In the genomic region with DNA sequence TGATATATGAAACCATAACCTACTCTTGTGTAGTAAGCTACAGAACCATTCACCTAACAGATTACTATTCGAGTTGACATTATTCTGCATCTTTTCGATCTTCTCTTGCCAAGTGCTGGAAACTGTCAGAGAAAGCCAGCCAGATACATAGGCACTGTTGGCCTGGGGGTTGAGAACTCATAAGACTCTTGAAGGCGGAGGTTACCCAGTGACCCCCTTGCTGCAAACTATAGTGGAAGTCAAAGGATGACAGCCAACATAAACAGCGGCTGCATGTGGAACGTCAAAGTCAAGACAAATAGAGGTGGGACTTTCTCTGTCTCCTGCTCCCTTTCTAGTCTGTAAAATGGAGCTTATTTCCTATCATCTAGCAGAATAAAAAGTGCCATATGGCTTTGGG, we compare ENCODE assay signal across 28 cellular contexts.
DNase-seq lines count a peak whose midpoint lies in the region; ATAC-seq, FAIRE-seq and TF ChIP-seq lines count a peak whose summit lies in the region.
"Had no signal": no experiment of that assay in that cellular context is flagged by ENCODE, and none has a peak within 500 bp of the region (broad histone marks: within the 10 kb centered on the region; RNA-seq: fewer than 3 reads in every experiment).

No MANE protein-coding gene starts in this region.

- no peak overlapping the region for H3K4me3 Mint-ChIP-seq in nephron progenitor cell
- H3K4me3 Mint-ChIP-seq: CD14-positive monocyte; CD4-positive, alpha-beta memory T cell; CD4-positive, CD25-positive, alpha-beta regulatory T cell; CD8-positive, alpha-beta memory T cell had no signal

- intact Hi-C loops in heart right ventricle (cut with DNase I): no loop called here

- H3K27me3 Mint-ChIP-seq in nephron progenitor cell (ENCODE audit: low read depth, poor library complexity): peaks cover 4% of the 10 kb centered on the region
- H3K27me3 Mint-ChIP-seq: CD4-positive, alpha-beta memory T cell; CD4-positive, CD25-positive, alpha-beta regulatory T cell; CD8-positive, alpha-beta memory T cell had no signal

- peak; percentile 71 for DNase-seq in left kidney (ENCODE audit: low read depth, low spot score)
- DNase-seq in nephron progenitor cell: no peak
- no peak for DNase-seq in GM19239 (ENCODE audit: insufficient read length, low spot score)
- DNase-seq in heart right ventricle: no peak
- DNase-seq: 8988T; ACHN; BE2C; C1 segment of cervical spinal cord; CD4-positive, alpha-beta memory T cell; CD4-positive, CD25-positive, alpha-beta regulatory T cell; CD8-positive, alpha-beta memory T cell; COR-L47; DMS 273 treated with DMSO at 0.1 percent for 48 hours; DMS153; DMS53; DMS79; DND-41; EL; GDM1 had no signal

- peaks cover 34% of the 10 kb centered on the region for H3K9me3 Mint-ChIP-seq in nephron progenitor cell

- FAIRE-seq in GM19239 (lab: Jason Lieb, UNC): no peak
- FAIRE-seq: A204.1, GM12878, GM12892, GM18507 had no signal

- 74 to 79% methylated on average over 5 of the region's 5 CpGs for WGBS in heart right ventricle, 2 donors

- TF ChIP-seq CTCF in nephron progenitor cell (IDR thresholded peaks at IDR 0.05): no peak
- no peak for TF ChIP-seq CTCF in heart right ventricle (IDR thresholded peaks at IDR 0.05)

- peak overlapping the region; percentile 58 for H3K27ac Mint-ChIP-seq in nephron progenitor cell
- H3K27ac Mint-ChIP-seq: CD14-positive monocyte; CD4-positive, alpha-beta memory T cell; CD4-positive, CD25-positive, alpha-beta regulatory T cell; CD8-positive, alpha-beta memory T cell had no signal

- H3K36me3 Mint-ChIP-seq in nephron progenitor cell (ENCODE audit: low read depth): peaks cover 20% of the 10 kb centered on the region
- H3K36me3 Mint-ChIP-seq: CD4-positive, alpha-beta memory T cell; CD4-positive, CD25-positive, alpha-beta regulatory T cell; CD8-positive, alpha-beta memory T cell had no signal

- H3K27ac ChIP-seq in heart right ventricle: no peak overlapping the region
- H3K27ac ChIP-seq: BLaER1 had no signal

- H3K36me3 ChIP-seq in heart right ventricle: no peaks in the 10 kb centered on the region
- H3K36me3 ChIP-seq: BE2C, BLaER1 had no signal

- peak; percentile 16 for ATAC-seq in HG03175 (IDR thresholded peaks at IDR 0.05; ENCODE audit: unreplicated experiment)
- no peak for ATAC-seq in GM21825 (IDR thresholded peaks at IDR 0.05; ENCODE audit: unreplicated experiment)
- no peak for ATAC-seq in heart right ventricle
- ATAC-seq in GM21423 (IDR thresholded peaks at IDR 0.05; ENCODE audit: unreplicated experiment): no peak

- H3K4me1 ChIP-seq in heart right ventricle: peaks cover 0 to 6% (median 0%) of the 10 kb centered on the region in 9 donors
- H3K4me1 ChIP-seq: BE2C, BLaER1 had no signal

- H3K27me3 ChIP-seq in heart right ventricle: no peaks in the 10 kb centered on the region
- H3K27me3 ChIP-seq: BE2C, BLaER1 had no signal

- H3K4me1 Mint-ChIP-seq in nephron progenitor cell: peaks cover 28% of the 10 kb centered on the region
- H3K4me1 Mint-ChIP-seq: CD14-positive monocyte; CD4-positive, alpha-beta memory T cell; CD4-positive, CD25-positive, alpha-beta regulatory T cell; CD8-positive, alpha-beta memory T cell had no signal

- H3K4me3 ChIP-seq in heart right ventricle: no peak overlapping the region
- H3K4me3 ChIP-seq: BLaER1, GM12878 had no signal

- peaks cover 0 to 7% (median 0%) of the 10 kb centered on the region in 11 donors for H3K9me3 ChIP-seq in heart right ventricle
- H3K9me3 ChIP-seq: BE2C, BLaER1 had no signal
